In genomic region chr4:64870558-64870957, GRCh38 we compare ENCODE assay signal across 24 cellular contexts.
"Had no signal": no experiment of that assay in that cellular context is flagged by ENCODE, and none has a peak within 500 bp of the region (broad histone marks: within the 10 kb centered on the region; RNA-seq: fewer than 3 reads in every experiment).

No MANE protein-coding gene starts in this region.

- ATAC-seq: effector memory CD8-positive, alpha-beta T cell; esophagus mucosa; foreskin keratinocyte; gastrocnemius medialis; gastroesophageal sphincter; heart left ventricle; heart right ventricle had no signal

- H3K27me3 ChIP-seq: colonic mucosa, dorsolateral prefrontal cortex, esophagus muscularis mucosa, esophagus squamous epithelium, foreskin keratinocyte, gastrocnemius medialis, gastroesophageal sphincter, heart left ventricle, heart right ventricle had no signal

- H3K9me3 ChIP-seq: colonic mucosa, esophagus muscularis mucosa, esophagus squamous epithelium, gastrocnemius medialis, gastroesophageal sphincter had no signal

- DNase-seq: colonic mucosa; cortex of kidney; dermis blood vessel endothelial cell; dorsolateral prefrontal cortex; effector CD4-positive, alpha-beta T cell; effector CD8-positive, alpha-beta T cell; effector memory CD4-positive, alpha-beta T cell; effector memory CD8-positive, alpha-beta T cell; endodermal cell; erythroblast; esophagus squamous epithelium; foreskin fibroblast; foreskin keratinocyte; foreskin melanocyte; gastrocnemius medialis; glutamatergic neuron; head of caudate nucleus; heart left ventricle; heart right ventricle had no signal

- H3K36me3 ChIP-seq: colonic mucosa, esophagus muscularis mucosa, esophagus squamous epithelium, gastrocnemius medialis, gastroesophageal sphincter, heart left ventricle, heart right ventricle had no signal

- H3K27ac ChIP-seq: colonic mucosa, coronary artery, dorsolateral prefrontal cortex, epithelial cell of prostate, esophagus muscularis mucosa, esophagus squamous epithelium, foreskin keratinocyte, gastrocnemius medialis, gastroesophageal sphincter, heart left ventricle, heart right ventricle had no signal

- H3K4me3 ChIP-seq: colonic mucosa, coronary artery, dorsolateral prefrontal cortex, esophagus muscularis mucosa, esophagus squamous epithelium, gastrocnemius medialis, gastroesophageal sphincter, heart left ventricle, heart right ventricle had no signal
